ENCODE assay signal across 1 cellular context in genomic region chr11:9384535-9385287, GRCh38.
A peak's percentile ranks its signal among the peaks of the same experiment; 100 is the strongest.
TF ChIP-seq lines count a peak whose summit lies in the region.

Gene IPO7, plus strand, starts transcription at chr11:9384652. Its CDS starts 112 bp downstream, at chr11:9384764.

TF ChIP-seq in K562, 482 proteins besides CTCF, POLR2A, EP300 and RAD21 (continued from another document and continues in another):
- TF ChIP-seq, protein P1, sequence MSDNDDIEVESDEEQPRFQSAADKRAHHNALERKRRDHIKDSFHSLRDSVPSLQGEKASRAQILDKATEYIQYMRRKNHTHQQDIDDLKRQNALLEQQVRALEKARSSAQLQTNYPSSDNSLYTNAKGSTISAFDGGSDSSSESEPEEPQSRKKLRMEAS (CRISPR knock-in tag; IDR thresholded peaks at IDR 0.05), result peak; percentile 93
- TF ChIP-seq ZNF311 (CRISPR knock-in tag; IDR thresholded peaks at IDR 0.05) (peak; percentile 45; the same call in 1 of the 2 replicates), NFE2L1 (tag; IDR thresholded peaks at IDR 0.05; ENCODE audit: borderline replicate concordance, low read depth) (no peak), SMAD4 (CRISPR knock-in tag; conservative IDR thresholded peaks at IDR 0.05) (peak; percentile 52; the same call in 1 of the 2 replicates), ZNF197 (CRISPR knock-in tag; IDR thresholded peaks at IDR 0.05; ENCODE audit: low read depth) (no peak), CREM (IDR thresholded peaks at IDR 0.05; ENCODE audit: low read depth) (peak; percentile 88), ZMIZ1 (IDR thresholded peaks at IDR 0.05; ENCODE audit: low read depth in 2 of 2, low read length in 2 of 2) (no peak), DEAF1 (CRISPR knock-in tag; IDR thresholded peaks at IDR 0.05) (no peak), BCL6 (CRISPR knock-in tag; IDR thresholded peaks at IDR 0.05) (no peak), EWSR1 (IDR thresholded peaks at IDR 0.05; ENCODE audit: borderline replicate concordance, low read depth, partially characterized antibody) (no peak), PHTF2 (CRISPR knock-in tag; IDR thresholded peaks at IDR 0.05) (no peak), IFI16 (CRISPR knock-in tag; IDR thresholded peaks at IDR 0.05) (no peak), ZNF24 (IDR thresholded peaks at IDR 0.05) (peak; percentile 29; the same call in 1 of the 2 replicates), ZBTB12 (CRISPR knock-in tag; IDR thresholded peaks at IDR 0.05) (no peak), ZNF165 (CRISPR knock-in tag; IDR thresholded peaks at IDR 0.05; ENCODE audit: borderline replicate concordance) (no peak), BHLHE40 (IDR thresholded peaks at IDR 0.05; ENCODE audit: low read length) (peak; percentile 9; the same call in 1 of the 2 replicates), ZNF277 (CRISPR knock-in tag; IDR thresholded peaks at IDR 0.05; ENCODE audit: borderline replicate concordance) (no peak), POLR2AphosphoS2 (IDR thresholded peaks at IDR 0.05; ENCODE audit: low read length) (no peak), ERF (CRISPR knock-in tag; IDR thresholded peaks at IDR 0.05) (0 out of 2 replicates have a peak, but pooled peaks have one; percentile 24), SETDB1 (IDR thresholded peaks at IDR 0.05; ENCODE audit: low read length) (no peak), MAFF (IDR thresholded peaks at IDR 0.05; ENCODE audit: low read length) (no peak), ZNF217 (CRISPR knock-in tag; IDR thresholded peaks at IDR 0.05) (no peak), TOE1 (IDR thresholded peaks at IDR 0.05; ENCODE audit: borderline replicate concordance) (no peak), TOE1 (CRISPR knock-in tag; IDR thresholded peaks at IDR 0.05; ENCODE audit: borderline replicate concordance, low read depth) (no peak), HINFP (tag; conservative IDR thresholded peaks at IDR 0.05; ENCODE audit: low read depth) (no peak)
- TF ChIP-seq, protein P2, sequence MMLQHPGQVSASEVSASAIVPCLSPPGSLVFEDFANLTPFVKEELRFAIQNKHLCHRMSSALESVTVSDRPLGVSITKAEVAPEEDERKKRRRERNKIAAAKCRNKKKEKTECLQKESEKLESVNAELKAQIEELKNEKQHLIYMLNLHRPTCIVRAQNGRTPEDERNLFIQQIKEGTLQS (IDR thresholded peaks at IDR 0.05), result no peak
- TF ChIP-seq, protein P2 (CRISPR knock-in tag; conservative IDR thresholded peaks at IDR 0.05), result no peak; the same call in 1 of the 2 replicates
- TF ChIP-seq, protein P3, sequence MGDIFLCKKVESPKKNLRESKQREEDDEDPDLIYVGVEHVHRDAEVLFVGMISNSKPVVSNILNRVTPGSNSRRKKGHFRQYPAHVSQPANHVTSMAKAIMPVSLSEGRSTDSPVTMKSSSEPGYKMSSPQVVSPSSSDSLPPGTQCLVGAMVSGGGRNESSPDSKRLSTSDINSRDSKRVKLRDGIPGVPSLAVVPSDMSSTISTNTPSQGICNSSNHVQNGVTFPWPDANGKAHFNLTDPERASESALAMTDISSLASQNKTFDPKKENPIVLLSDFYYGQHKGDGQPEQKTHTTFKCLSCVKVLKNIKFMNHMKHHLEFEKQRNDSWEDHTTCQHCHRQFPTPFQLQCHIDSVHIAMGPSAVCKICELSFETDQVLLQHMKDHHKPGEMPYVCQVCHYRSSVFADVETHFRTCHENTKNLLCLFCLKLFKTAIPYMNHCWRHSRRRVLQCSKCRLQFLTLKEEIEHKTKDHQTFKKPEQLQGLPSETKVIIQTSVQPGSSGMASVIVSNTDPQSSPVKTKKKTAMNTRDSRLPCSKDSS (IDR thresholded peaks at IDR 0.05; ENCODE audit: low read depth, partially characterized antibody), result no peak
- TF ChIP-seq, protein P4, sequence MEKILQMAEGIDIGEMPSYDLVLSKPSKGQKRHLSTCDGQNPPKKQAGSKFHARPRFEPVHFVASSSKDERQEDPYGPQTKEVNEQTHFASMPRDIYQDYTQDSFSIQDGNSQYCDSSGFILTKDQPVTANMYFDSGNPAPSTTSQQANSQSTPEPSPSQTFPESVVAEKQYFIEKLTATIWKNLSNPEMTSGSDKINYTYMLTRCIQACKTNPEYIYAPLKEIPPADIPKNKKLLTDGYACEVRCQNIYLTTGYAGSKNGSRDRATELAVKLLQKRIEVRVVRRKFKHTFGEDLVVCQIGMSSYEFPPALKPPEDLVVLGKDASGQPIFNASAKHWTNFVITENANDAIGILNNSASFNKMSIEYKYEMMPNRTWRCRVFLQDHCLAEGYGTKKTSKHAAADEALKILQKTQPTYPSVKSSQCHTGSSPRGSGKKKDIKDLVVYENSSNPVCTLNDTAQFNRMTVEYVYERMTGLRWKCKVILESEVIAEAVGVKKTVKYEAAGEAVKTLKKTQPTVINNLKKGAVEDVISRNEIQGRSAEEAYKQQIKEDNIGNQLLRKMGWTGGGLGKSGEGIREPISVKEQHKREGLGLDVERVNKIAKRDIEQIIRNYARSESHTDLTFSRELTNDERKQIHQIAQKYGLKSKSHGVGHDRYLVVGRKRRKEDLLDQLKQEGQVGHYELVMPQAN (IDR thresholded peaks at IDR 0.05; ENCODE audit: borderline replicate concordance), result peak; percentile 86; the same call in 1 of the 2 replicates
- TF ChIP-seq, protein P5, sequence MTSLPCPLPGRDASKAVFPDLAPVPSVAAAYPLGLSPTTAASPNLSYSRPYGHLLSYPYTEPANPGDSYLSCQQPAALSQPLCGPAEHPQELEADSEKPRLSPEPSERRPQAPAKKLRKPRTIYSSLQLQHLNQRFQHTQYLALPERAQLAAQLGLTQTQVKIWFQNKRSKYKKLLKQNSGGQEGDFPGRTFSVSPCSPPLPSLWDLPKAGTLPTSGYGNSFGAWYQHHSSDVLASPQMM (CRISPR knock-in tag; IDR thresholded peaks at IDR 0.05), result no peak
- TF ChIP-seq, protein P6, sequence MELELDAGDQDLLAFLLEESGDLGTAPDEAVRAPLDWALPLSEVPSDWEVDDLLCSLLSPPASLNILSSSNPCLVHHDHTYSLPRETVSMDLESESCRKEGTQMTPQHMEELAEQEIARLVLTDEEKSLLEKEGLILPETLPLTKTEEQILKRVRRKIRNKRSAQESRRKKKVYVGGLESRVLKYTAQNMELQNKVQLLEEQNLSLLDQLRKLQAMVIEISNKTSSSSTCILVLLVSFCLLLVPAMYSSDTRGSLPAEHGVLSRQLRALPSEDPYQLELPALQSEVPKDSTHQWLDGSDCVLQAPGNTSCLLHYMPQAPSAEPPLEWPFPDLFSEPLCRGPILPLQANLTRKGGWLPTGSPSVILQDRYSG (tag; conservative IDR thresholded peaks at IDR 0.05; ENCODE audit: low read depth), result no peak; the same call in 1 of the 2 replicates
- TF ChIP-seq, protein P7, sequence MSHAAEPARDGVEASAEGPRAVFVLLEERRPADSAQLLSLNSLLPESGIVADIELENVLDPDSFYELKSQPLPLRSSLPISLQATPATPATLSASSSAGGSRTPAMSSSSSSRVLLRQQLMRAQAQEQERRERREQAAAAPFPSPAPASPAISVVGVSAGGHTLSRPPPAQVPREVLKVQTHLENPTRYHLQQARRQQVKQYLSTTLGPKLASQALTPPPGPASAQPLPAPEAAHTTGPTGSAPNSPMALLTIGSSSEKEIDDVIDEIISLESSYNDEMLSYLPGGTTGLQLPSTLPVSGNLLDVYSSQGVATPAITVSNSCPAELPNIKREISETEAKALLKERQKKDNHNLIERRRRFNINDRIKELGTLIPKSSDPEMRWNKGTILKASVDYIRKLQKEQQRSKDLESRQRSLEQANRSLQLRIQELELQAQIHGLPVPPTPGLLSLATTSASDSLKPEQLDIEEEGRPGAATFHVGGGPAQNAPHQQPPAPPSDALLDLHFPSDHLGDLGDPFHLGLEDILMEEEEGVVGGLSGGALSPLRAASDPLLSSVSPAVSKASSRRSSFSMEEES (CRISPR knock-in tag; IDR thresholded peaks at IDR 0.05), result no peak
- TF ChIP-seq, protein P8, sequence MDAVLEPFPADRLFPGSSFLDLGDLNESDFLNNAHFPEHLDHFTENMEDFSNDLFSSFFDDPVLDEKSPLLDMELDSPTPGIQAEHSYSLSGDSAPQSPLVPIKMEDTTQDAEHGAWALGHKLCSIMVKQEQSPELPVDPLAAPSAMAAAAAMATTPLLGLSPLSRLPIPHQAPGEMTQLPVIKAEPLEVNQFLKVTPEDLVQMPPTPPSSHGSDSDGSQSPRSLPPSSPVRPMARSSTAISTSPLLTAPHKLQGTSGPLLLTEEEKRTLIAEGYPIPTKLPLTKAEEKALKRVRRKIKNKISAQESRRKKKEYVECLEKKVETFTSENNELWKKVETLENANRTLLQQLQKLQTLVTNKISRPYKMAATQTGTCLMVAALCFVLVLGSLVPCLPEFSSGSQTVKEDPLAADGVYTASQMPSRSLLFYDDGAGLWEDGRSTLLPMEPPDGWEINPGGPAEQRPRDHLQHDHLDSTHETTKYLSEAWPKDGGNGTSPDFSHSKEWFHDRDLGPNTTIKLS (IDR thresholded peaks at IDR 0.05; ENCODE audit: borderline replicate concordance, low read depth), result no peak; the same call in none of the 2 replicates
- TF ChIP-seq, protein P9, sequence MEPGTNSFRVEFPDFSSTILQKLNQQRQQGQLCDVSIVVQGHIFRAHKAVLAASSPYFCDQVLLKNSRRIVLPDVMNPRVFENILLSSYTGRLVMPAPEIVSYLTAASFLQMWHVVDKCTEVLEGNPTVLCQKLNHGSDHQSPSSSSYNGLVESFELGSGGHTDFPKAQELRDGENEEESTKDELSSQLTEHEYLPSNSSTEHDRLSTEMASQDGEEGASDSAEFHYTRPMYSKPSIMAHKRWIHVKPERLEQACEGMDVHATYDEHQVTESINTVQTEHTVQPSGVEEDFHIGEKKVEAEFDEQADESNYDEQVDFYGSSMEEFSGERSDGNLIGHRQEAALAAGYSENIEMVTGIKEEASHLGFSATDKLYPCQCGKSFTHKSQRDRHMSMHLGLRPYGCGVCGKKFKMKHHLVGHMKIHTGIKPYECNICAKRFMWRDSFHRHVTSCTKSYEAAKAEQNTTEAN (CRISPR knock-in tag; IDR thresholded peaks at IDR 0.05), result 0 out of 2 replicates have a peak, but pooled peaks have one; percentile 38
